Comparison of ENCODE assay signal across 16 cellular contexts in the genomic region with DNA sequence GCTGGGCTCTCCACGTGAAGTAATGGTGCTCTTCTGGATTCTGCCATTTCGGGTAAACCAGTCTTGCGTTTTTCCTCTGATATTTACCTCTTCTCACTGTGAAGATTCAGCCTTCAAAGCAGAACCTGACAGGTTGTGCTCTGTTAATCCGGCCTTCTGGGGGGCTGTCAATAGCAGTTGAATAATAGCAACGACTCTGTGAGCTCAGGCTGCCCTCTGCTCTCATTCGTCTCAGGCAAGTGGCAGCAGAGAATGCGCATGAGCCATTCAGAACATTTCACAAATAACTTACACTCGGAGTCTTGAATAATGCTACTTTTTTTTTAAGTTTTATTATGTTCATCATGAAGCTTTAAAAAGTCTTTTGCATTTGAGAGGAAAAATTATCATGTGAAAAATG.
DNase-seq lines count a peak whose midpoint lies in the region; ATAC-seq, FAIRE-seq and TF ChIP-seq lines count a peak whose summit lies in the region.
"Had no signal": no experiment of that assay in that cellular context is flagged by ENCODE, and none has a peak within 500 bp of the region (broad histone marks: within the 10 kb centered on the region; RNA-seq: fewer than 3 reads in every experiment).

No MANE protein-coding gene starts in this region.

- H3K27ac Mint-ChIP-seq in Caco-2 (ENCODE audit: unreplicated experiment) = no peak overlapping the region
- H3K27ac Mint-ChIP-seq: CD4-positive, alpha-beta memory T cell had no signal

- ATAC-seq in GM21529 (IDR thresholded peaks at IDR 0.05; ENCODE audit: unreplicated experiment) = no peak
- ATAC-seq: A549 had no signal

- WGBS in H1 (ENCODE audit: extremely low coverage in 1 of 2, insufficient coverage in 1 of 2, insufficient read length in 1 of 2, insufficient replicate concordance in 2 of 2, low coverage in 1 of 2, low lambda C conversion rate in 2 of 2, missing lambda C conversion rate in 1 of 2), 2 experiments = 32% methylated on average over 8 of the region's 8 CpGs; no CpG with 5 or more reads in 1 of the 2 experiments
- WGBS in mesenchymal stem cell = 51% methylated on average over 6 of the region's 8 CpGs
- no CpG with 5 or more reads among the region's 8 CpGs for WGBS in mesendoderm (ENCODE audit: extremely low coverage, insufficient coverage, low lambda C conversion rate)

- H3K23ac ChIP-seq in H1 (ENCODE audit: insufficient read length) = no peak overlapping the region
- no peak overlapping the region for H3K23ac ChIP-seq in mesenchymal stem cell (ENCODE audit: low read length in 2 of 2)
- no peak overlapping the region for H3K23ac ChIP-seq in mesendoderm (ENCODE audit: low read length)

- no peaks in the 10 kb centered on the region for H3K36me3 Mint-ChIP-seq in Caco-2 (ENCODE audit: insufficient read depth, unreplicated experiment)
- H3K36me3 Mint-ChIP-seq: CD4-positive, alpha-beta memory T cell had no signal

- H3K27me3 ChIP-seq in NT2/D1 (ENCODE audit: insufficient read depth, insufficient read length) (no peaks in the 10 kb centered on the region), H1 (replicated peaks in 1 of 4; ENCODE audit: control insufficient read depth in 3 of 4, extremely low read depth in 1 of 4, insufficient read depth in 3 of 4, low read length in 3 of 4) (peaks cover 0 to 1% (median 0%) of the 10 kb centered on the region in 4 experiments; a peak in 1 of 7 replicates), mesenchymal stem cell (ENCODE audit: control insufficient read depth in 1 of 2, insufficient read depth in 1 of 2, low read length in 2 of 2) (no peaks in the 10 kb centered on the region), Caco-2 (replicated peaks; ENCODE audit: control insufficient read depth, insufficient read depth, low read length) (no peaks in the 10 kb centered on the region; the same call in 1 of the 2 replicates), mesendoderm (ENCODE audit: insufficient read depth, low read length, poor library complexity) (no peaks in the 10 kb centered on the region)
- H3K27me3 ChIP-seq: BE2C had no signal

- H4K91ac ChIP-seq in H1 (replicated peaks; ENCODE audit: insufficient read length, low read length) = no peak overlapping the region
- no peak overlapping the region for H4K91ac ChIP-seq in mesenchymal stem cell (ENCODE audit: low read length)

- H2AFZ ChIP-seq in H1 (ENCODE audit: low read length) (peak overlapping the region; percentile 60; the same call in 1 of the 2 replicates), mesenchymal stem cell (ENCODE audit: low read depth, low read length) (no peak overlapping the region)
- H2AFZ ChIP-seq: GM23248 had no signal

- H3K4ac ChIP-seq in H1 (replicated peaks; ENCODE audit: insufficient read length, low read depth, low read length) (no peak overlapping the region), mesenchymal stem cell (ENCODE audit: low read depth in 1 of 2, low read length in 2 of 2) (no peak overlapping the region), mesendoderm (ENCODE audit: low read depth, low read length) (no peak overlapping the region)

- H3K18ac ChIP-seq in H1 (ENCODE audit: extremely low read depth, low read length) (no peak overlapping the region), mesenchymal stem cell (ENCODE audit: low read depth in 1 of 2, low read length in 2 of 2) (no peak overlapping the region), mesendoderm (ENCODE audit: low read length) (no peak overlapping the region)

- H3K4me3 ChIP-seq in NT2/D1 (ENCODE audit: insufficient read length, low read depth) (no peak overlapping the region), H1 (ENCODE audit: extremely low read depth in 1 of 4, insufficient read depth in 2 of 4, low read depth in 3 of 4, low read length in 4 of 4) (no peak overlapping the region), mesenchymal stem cell (ENCODE audit: insufficient read depth in 1 of 2, low read depth in 1 of 2, low read length in 2 of 2) (no peak overlapping the region), Caco-2 (ENCODE audit: low read depth, low read length) (no peak overlapping the region), mesendoderm (ENCODE audit: low read length) (no peak overlapping the region)
- H3K4me3 ChIP-seq: A549, GM23248 had no signal

- POLR2A ChIA-PET in H1 (lab: Charles Lee; ENCODE audit: partially characterized antibody) (interaction anchor here (0.7 kb wide), 1 partner anchor 380 kb away, joined by 3 read pairs; no protein-coding TSS in a partner anchor), Caco-2 (lab: Charles Lee) (no interaction called here)

- TF ChIP-seq POLR2A in H1 (IDR thresholded peaks at IDR 0.05; ENCODE audit: control extremely low read depth in 1 of 2, low read depth in 2 of 2, low read length in 2 of 2) = no peak

- no peak overlapping the region for H2BK20ac ChIP-seq in H1 (ENCODE audit: low read length)

- intact Hi-C loops in Caco-2 (cut with micrococcal nuclease; ENCODE audit: unreplicated experiment) = no loop called here

- H2BK15ac ChIP-seq in H1 (ENCODE audit: low read length) (no peak overlapping the region), mesenchymal stem cell (ENCODE audit: low read depth, poor library complexity, severe bottlenecking) (no peak overlapping the region), mesendoderm (replicated peaks; ENCODE audit: low read depth) (no peak overlapping the region)

- H4K5ac ChIP-seq in H1 (ENCODE audit: insufficient read length, low read depth, low read length) (no peak overlapping the region), mesendoderm (ENCODE audit: low read length) (no peak overlapping the region)

- H3K23me2 ChIP-seq in H1 (ENCODE audit: low read depth, low read length) = no peaks in the 10 kb centered on the region

- no peaks in the 10 kb centered on the region for H3K79me2 ChIP-seq in H1 (ENCODE audit: control insufficient read depth in 1 of 2, insufficient read depth in 2 of 2, low read length in 2 of 2)
- H3K79me2 ChIP-seq in mesendoderm (ENCODE audit: control insufficient read depth, insufficient read depth, low read length) = no peaks in the 10 kb centered on the region

- H3K4me3 Mint-ChIP-seq in Caco-2 (ENCODE audit: unreplicated experiment) = no peak overlapping the region
- H3K4me3 Mint-ChIP-seq: CD4-positive, alpha-beta memory T cell had no signal

- H3K4me1 Mint-ChIP-seq in Caco-2 (ENCODE audit: low read depth, unreplicated experiment) = no peaks in the 10 kb centered on the region
- H3K4me1 Mint-ChIP-seq: CD4-positive, alpha-beta memory T cell had no signal

- TF ChIP-seq EP300 in H1 (IDR thresholded peaks at IDR 0.05; ENCODE audit: borderline replicate concordance in 1 of 2, low read depth in 2 of 2, low read length in 2 of 2) = no peak

- H3K4me1 ChIP-seq in NT2/D1 (ENCODE audit: insufficient read depth, insufficient read length) (peaks cover 3% of the 10 kb centered on the region), H1 (replicated peaks in 1 of 4; ENCODE audit: control insufficient read depth in 3 of 4, insufficient read depth in 4 of 4, low read length in 3 of 4) (peaks cover 0 to 4% (median 2%) of the 10 kb centered on the region in 4 experiments; a peak in 2 of 7 replicates), mesenchymal stem cell (ENCODE audit: control insufficient read depth, insufficient read depth, low read depth, low read length) (no peaks in the 10 kb centered on the region), Caco-2 (no peaks in the 10 kb centered on the region), mesendoderm (ENCODE audit: control insufficient read depth, low read depth, low read length) (no peaks in the 10 kb centered on the region)
- H3K4me1 ChIP-seq: A549, BE2C had no signal

- CTCF ChIA-PET in H1 (lab: Charles Lee; ENCODE audit: partially characterized antibody) = interaction anchor here (0.7 to 0.8 kb wide), 3 partner anchors 10 to 500 kb away, joined by 3 to 4 read pairs (median 3); no protein-coding TSS in a partner anchor
- CTCF ChIA-PET in Caco-2 (lab: Charles Lee) = no interaction called here

- H3K56ac ChIP-seq in H1 (replicated peaks; ENCODE audit: insufficient read length, low read depth, low read length) (no peak overlapping the region), mesendoderm (ENCODE audit: low read length) (no peak overlapping the region)

- H3K79me1 ChIP-seq in H1 (ENCODE audit: low read depth, low read length) = no peaks in the 10 kb centered on the region
- H3K79me1 ChIP-seq in mesenchymal stem cell (replicated peaks; ENCODE audit: low read length, poor library complexity, severe bottlenecking) = no peaks in the 10 kb centered on the region
- no peaks in the 10 kb centered on the region for H3K79me1 ChIP-seq in mesendoderm (ENCODE audit: low read length)

- H3K4me2 ChIP-seq in H1 (ENCODE audit: insufficient read depth in 1 of 2, low read depth in 2 of 2, low read length in 2 of 2) = 0 out of 4 replicates have a peak overlapping the region, but pooled peaks have one; percentile 22 to 36
- H3K4me2 ChIP-seq in mesenchymal stem cell (ENCODE audit: low read length, poor library complexity, severe bottlenecking) = no peak overlapping the region
- H3K4me2 ChIP-seq in mesendoderm (ENCODE audit: low read length) = no peak overlapping the region
- H3K4me2 ChIP-seq: A549 had no signal

- H2BK120ac ChIP-seq in H1 (replicated peaks; ENCODE audit: low read depth, low read length) = no peak overlapping the region
- H2BK120ac ChIP-seq in mesenchymal stem cell (ENCODE audit: low read depth, low read length) = no peak overlapping the region
- no peak overlapping the region for H2BK120ac ChIP-seq in mesendoderm (ENCODE audit: low read depth, low read length)

- no peak for FAIRE-seq in H1 (lab: Jason Lieb, UNC)
- FAIRE-seq: A549, GM19239 had no signal

- H4K8ac ChIP-seq in H1 (ENCODE audit: extremely low read depth, insufficient read depth, low read length) (no peak overlapping the region), mesenchymal stem cell (ENCODE audit: low read length) (peak overlapping the region; percentile 41), mesendoderm (ENCODE audit: low read depth, low read length) (no peak overlapping the region)

- H3K9me3 ChIP-seq in NT2/D1 (ENCODE audit: insufficient read depth, low read length) (no peaks in the 10 kb centered on the region), H1 (ENCODE audit: insufficient read depth in 2 of 2, low read depth in 1 of 2, low read length in 1 of 2) (no peaks in the 10 kb centered on the region), mesenchymal stem cell (ENCODE audit: control insufficient read depth, low read length) (no peaks in the 10 kb centered on the region), Caco-2 (no peaks in the 10 kb centered on the region)
- H3K9me3 ChIP-seq: A549, BE2C had no signal

- H2BK12ac ChIP-seq in H1 (ENCODE audit: low read depth, low read length) (no peak overlapping the region), mesenchymal stem cell (ENCODE audit: low read length in 2 of 2) (no peak overlapping the region)

- H3K27me3 Mint-ChIP-seq in Caco-2 (ENCODE audit: insufficient read depth, unreplicated experiment) = peaks cover 8% of the 10 kb centered on the region
- H3K27me3 Mint-ChIP-seq: CD4-positive, alpha-beta memory T cell had no signal

- H2AK5ac ChIP-seq in H1 (ENCODE audit: low read depth, low read length) (no peak overlapping the region), mesenchymal stem cell (ENCODE audit: low read length, severe bottlenecking) (no peak overlapping the region), mesendoderm (ENCODE audit: low read length) (no peak overlapping the region)

- H3K9me3 Mint-ChIP-seq in Caco-2 (ENCODE audit: unreplicated experiment) = no peaks in the 10 kb centered on the region
- H3K9me3 Mint-ChIP-seq: H9 had no signal

- DNase-seq in NT2/D1 (ENCODE audit: low read depth, low spot score) (peak; percentile 15), H1 (ENCODE audit: low read depth in 1 of 2, low spot score in 2 of 2) (no peak), mesenchymal stem cell (no peak), Caco-2 (no peak), mesendoderm (no peak), glomerular visceral epithelial cell (ENCODE audit: extremely low spot score) (no peak)
- DNase-seq: BE2C; CD4-positive, alpha-beta memory T cell; DMS53; GF-D8; GM23248; H9 had no signal

- H3K27ac ChIP-seq in H1 (ENCODE audit: low read depth, low read length) = no peak overlapping the region
- no peak overlapping the region for H3K27ac ChIP-seq in mesenchymal stem cell (ENCODE audit: low read length, poor library complexity, severe bottlenecking)
- no peak overlapping the region for H3K27ac ChIP-seq in mesendoderm (ENCODE audit: low read depth, low read length)
- H3K27ac ChIP-seq: A549, C4-2B, GM23248 had no signal

- TF ChIP-seq RAD21 in H1 (IDR thresholded peaks at IDR 0.05 in 1 of 2, conservative IDR thresholded peaks at IDR 0.05 in 1 of 2; ENCODE audit: low read depth in 2 of 2, low read length in 2 of 2) = no peak

- H3K14ac ChIP-seq in H1 (ENCODE audit: insufficient read length) (no peak overlapping the region), mesenchymal stem cell (ENCODE audit: low read length in 2 of 2) (no peak overlapping the region)

- H3K36me3 ChIP-seq in NT2/D1 (ENCODE audit: insufficient read depth, insufficient read length, low read length) = no peaks in the 10 kb centered on the region
- no peaks in the 10 kb centered on the region for H3K36me3 ChIP-seq in H1 (ENCODE audit: control insufficient read depth in 2 of 4, insufficient read depth in 4 of 4, low read length in 3 of 4)
- no peaks in the 10 kb centered on the region for H3K36me3 ChIP-seq in mesenchymal stem cell (ENCODE audit: control insufficient read depth in 1 of 2, insufficient read depth in 2 of 2, low read depth in 1 of 2, low read length in 2 of 2)
- H3K36me3 ChIP-seq in Caco-2 (ENCODE audit: control insufficient read depth, insufficient read depth, low read length) = no peaks in the 10 kb centered on the region
- H3K36me3 ChIP-seq in mesendoderm (ENCODE audit: control insufficient read depth, insufficient read depth, low read length) = no peaks in the 10 kb centered on the region
- H3K36me3 ChIP-seq: BE2C had no signal

- H3K9ac ChIP-seq in NT2/D1 (ENCODE audit: insufficient read length, low read depth) (no peak overlapping the region), H1 (replicated peaks in 1 of 4; ENCODE audit: extremely low read depth in 1 of 4, low read depth in 3 of 4, low read length in 3 of 4) (no peak overlapping the region), mesenchymal stem cell (ENCODE audit: low read length) (no peak overlapping the region), mesendoderm (ENCODE audit: low read length) (no peak overlapping the region)
- H3K9ac ChIP-seq: GM23248 had no signal

- no TSS peak for BruUV-seq in Caco-2 (replicated peaks; lab: Mats Ljungman, UMichigan)

- H2BK5ac ChIP-seq in H1 (ENCODE audit: low read depth, low read length) (no peak overlapping the region), mesenchymal stem cell (ENCODE audit: low read depth, low read length, poor library complexity, severe bottlenecking) (no peak overlapping the region), mesendoderm (ENCODE audit: low read length) (no peak overlapping the region)

- H4K20me1 ChIP-seq in H1 (replicated peaks in 1 of 2; ENCODE audit: control insufficient read depth in 1 of 2, insufficient read depth in 2 of 2, low read length in 2 of 2) = no peaks in the 10 kb centered on the region

- TF ChIP-seq CTCF in H1 (IDR thresholded peaks at IDR 0.05; ENCODE audit: control extremely low read depth in 1 of 3, insufficient read depth in 1 of 3, low read depth in 1 of 3, low read length in 3 of 3) = no peak
- no peak for TF ChIP-seq CTCF in Caco-2 (IDR thresholded peaks at IDR 0.05; ENCODE audit: insufficient read depth in 1 of 2, low read depth in 1 of 2, low read length in 1 of 2, severe bottlenecking in 1 of 2, unreplicated experiment in 1 of 2)

Comparison
In these comparisons a context has a peak if more than half of its experiments do, and no peak if none do; other contexts are left out.
1. H3K4me2 ChIP-seq: peak in H1 (2 of 2); none in mesenchymal stem cell (single experiment) and mesendoderm (single experiment).